ENCODE assay signal across 1 cellular context in the genomic region with DNA sequence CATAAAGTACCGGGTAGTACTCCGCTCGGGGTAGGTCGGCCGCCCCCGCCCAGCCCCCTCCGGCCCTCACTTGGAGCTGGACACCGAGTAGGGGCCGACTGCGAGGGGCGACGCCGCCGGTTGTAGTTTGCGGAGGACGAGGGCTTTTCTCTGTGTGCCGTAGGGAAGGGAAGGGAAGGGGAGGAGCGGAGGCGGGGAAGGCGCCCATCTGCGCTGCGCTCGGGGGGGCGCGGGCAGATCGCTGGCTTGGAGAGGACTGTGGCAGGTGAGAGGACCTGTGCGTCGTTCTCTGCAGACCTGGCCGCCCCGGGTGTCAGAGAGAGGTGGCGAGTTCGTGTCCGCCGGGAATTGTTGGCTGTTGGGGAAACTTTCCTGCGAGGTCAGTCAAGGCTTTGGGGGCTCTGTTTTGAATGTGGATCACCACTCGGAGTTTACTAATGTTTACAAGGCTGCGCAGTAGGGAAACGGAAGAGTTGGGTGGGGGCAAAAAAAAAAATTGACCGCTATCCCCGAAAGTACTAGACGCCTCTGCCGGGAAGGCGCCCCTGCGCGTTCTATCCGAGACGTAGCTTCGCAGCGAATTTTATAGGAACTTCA.
TF ChIP-seq lines count a peak whose summit lies in the region.

No MANE protein-coding gene starts in this region.

TF ChIP-seq in HepG2, 621 proteins besides CTCF, POLR2A, EP300 and RAD21 (continued from another document and continues in another):
- TF ChIP-seq, protein P1, sequence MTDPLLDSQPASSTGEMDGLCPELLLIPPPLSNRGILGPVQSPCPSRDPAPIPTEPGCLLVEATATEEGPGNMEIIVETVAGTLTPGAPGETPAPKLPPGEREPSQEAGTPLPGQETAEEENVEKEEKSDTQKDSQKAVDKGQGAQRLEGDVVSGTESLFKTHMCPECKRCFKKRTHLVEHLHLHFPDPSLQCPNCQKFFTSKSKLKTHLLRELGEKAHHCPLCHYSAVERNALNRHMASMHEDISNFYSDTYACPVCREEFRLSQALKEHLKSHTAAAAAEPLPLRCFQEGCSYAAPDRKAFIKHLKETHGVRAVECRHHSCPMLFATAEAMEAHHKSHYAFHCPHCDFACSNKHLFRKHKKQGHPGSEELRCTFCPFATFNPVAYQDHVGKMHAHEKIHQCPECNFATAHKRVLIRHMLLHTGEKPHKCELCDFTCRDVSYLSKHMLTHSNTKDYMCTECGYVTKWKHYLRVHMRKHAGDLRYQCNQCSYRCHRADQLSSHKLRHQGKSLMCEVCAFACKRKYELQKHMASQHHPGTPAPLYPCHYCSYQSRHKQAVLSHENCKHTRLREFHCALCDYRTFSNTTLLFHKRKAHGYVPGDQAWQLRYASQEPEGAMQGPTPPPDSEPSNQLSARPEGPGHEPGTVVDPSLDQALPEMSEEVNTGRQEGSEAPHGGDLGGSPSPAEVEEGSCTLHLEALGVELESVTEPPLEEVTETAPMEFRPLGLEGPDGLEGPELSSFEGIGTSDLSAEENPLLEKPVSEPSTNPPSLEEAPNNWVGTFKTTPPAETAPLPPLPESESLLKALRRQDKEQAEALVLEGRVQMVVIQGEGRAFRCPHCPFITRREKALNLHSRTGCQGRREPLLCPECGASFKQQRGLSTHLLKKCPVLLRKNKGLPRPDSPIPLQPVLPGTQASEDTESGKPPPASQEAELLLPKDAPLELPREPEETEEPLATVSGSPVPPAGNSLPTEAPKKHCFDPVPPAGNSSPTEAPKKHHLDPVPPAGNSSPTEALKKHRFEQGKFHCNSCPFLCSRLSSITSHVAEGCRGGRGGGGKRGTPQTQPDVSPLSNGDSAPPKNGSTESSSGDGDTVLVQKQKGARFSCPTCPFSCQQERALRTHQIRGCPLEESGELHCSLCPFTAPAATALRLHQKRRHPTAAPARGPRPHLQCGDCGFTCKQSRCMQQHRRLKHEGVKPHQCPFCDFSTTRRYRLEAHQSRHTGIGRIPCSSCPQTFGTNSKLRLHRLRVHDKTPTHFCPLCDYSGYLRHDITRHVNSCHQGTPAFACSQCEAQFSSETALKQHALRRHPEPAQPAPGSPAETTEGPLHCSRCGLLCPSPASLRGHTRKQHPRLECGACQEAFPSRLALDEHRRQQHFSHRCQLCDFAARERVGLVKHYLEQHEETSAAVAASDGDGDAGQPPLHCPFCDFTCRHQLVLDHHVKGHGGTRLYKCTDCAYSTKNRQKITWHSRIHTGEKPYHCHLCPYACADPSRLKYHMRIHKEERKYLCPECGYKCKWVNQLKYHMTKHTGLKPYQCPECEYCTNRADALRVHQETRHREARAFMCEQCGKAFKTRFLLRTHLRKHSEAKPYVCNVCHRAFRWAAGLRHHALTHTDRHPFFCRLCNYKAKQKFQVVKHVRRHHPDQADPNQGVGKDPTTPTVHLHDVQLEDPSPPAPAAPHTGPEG (CRISPR knock-in tag; IDR thresholded peaks at IDR 0.05) = peak; percentile 70; the same call in 1 of the 2 replicates
- TF ChIP-seq ZNF552 (CRISPR knock-in tag; IDR thresholded peaks at IDR 0.05; ENCODE audit: borderline replicate concordance) (no peak), HNRNPLL (IDR thresholded peaks at IDR 0.05; ENCODE audit: low read depth, low read length, poor library complexity, severe bottlenecking) (no peak), GTF2F1 (IDR thresholded peaks at IDR 0.05; ENCODE audit: low read length) (peak; percentile 84; the same call in 1 of the 2 replicates), RXRA (CRISPR knock-in tag; IDR thresholded peaks at IDR 0.05) (0 out of 2 replicates have a peak, but pooled peaks have one; percentile 16), SIN3B (IDR thresholded peaks at IDR 0.05; ENCODE audit: low read length) (peak; percentile 61; the same call in 1 of the 2 replicates), MBNL3 (CRISPR knock-in tag; conservative IDR thresholded peaks at IDR 0.05) (no peak), ZNF652 (CRISPR knock-in tag; IDR thresholded peaks at IDR 0.05; ENCODE audit: borderline replicate concordance, low read depth) (no peak), TEF (CRISPR knock-in tag; IDR thresholded peaks at IDR 0.05) (no peak; the same call in 1 of the 2 replicates), MEIS1 (CRISPR knock-in tag; IDR thresholded peaks at IDR 0.05; ENCODE audit: borderline replicate concordance) (no peak), ZNF10 (CRISPR knock-in tag; IDR thresholded peaks at IDR 0.05; ENCODE audit: borderline replicate concordance, low read depth) (no peak), ZNF263 (CRISPR knock-in tag; IDR thresholded peaks at IDR 0.05) (peak; percentile 28; the same call in 1 of the 2 replicates), ZNF274 (CRISPR knock-in tag; IDR thresholded peaks at IDR 0.05) (peak; percentile 11; the same call in 1 of the 2 replicates), MAFF (IDR thresholded peaks at IDR 0.05; ENCODE audit: low read depth, low read length) (no peak), FOXA1 (IDR thresholded peaks at IDR 0.05) (no peak), FOXA1 (CRISPR knock-in tag; IDR thresholded peaks at IDR 0.05) (no peak), ZNF224 (CRISPR knock-in tag; IDR thresholded peaks at IDR 0.05) (no peak; the same call in 1 of the 2 replicates), GLI4 (CRISPR knock-in tag; IDR thresholded peaks at IDR 0.05; ENCODE audit: borderline replicate concordance) (no peak), SPEN (CRISPR knock-in tag; IDR thresholded peaks at IDR 0.05; ENCODE audit: low read depth) (no peak), MLX (CRISPR knock-in tag; IDR thresholded peaks at IDR 0.05) (no peak), ZFP90 (CRISPR knock-in tag; IDR thresholded peaks at IDR 0.05; ENCODE audit: borderline replicate concordance) (0 out of 2 replicates have a peak, but pooled peaks have one; percentile 62), ZNF569 (CRISPR knock-in tag; IDR thresholded peaks at IDR 0.05; ENCODE audit: borderline replicate concordance) (no peak), PHF21A (CRISPR knock-in tag; IDR thresholded peaks at IDR 0.05) (no peak), ZNF609 (CRISPR knock-in tag; IDR thresholded peaks at IDR 0.05; ENCODE audit: borderline replicate concordance) (no peak), ZBTB7B (CRISPR knock-in tag; IDR thresholded peaks at IDR 0.05) (peak; percentile 39; the same call in 1 of the 2 replicates), ZNF782 (CRISPR knock-in tag; IDR thresholded peaks at IDR 0.05; ENCODE audit: borderline replicate concordance) (0 out of 2 replicates have a peak, but pooled peaks have one; percentile 35), SP5 (CRISPR knock-in tag; IDR thresholded peaks at IDR 0.05; ENCODE audit: borderline replicate concordance, low read depth) (peak; percentile 62; the same call in 1 of the 2 replicates), PHF8 (CRISPR knock-in tag; IDR thresholded peaks at IDR 0.05) (peak; percentile 50; the same call in 1 of the 2 replicates)
- TF ChIP-seq, protein P2, sequence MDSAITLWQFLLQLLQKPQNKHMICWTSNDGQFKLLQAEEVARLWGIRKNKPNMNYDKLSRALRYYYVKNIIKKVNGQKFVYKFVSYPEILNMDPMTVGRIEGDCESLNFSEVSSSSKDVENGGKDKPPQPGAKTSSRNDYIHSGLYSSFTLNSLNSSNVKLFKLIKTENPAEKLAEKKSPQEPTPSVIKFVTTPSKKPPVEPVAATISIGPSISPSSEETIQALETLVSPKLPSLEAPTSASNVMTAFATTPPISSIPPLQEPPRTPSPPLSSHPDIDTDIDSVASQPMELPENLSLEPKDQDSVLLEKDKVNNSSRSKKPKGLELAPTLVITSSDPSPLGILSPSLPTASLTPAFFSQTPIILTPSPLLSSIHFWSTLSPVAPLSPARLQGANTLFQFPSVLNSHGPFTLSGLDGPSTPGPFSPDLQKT (CRISPR knock-in tag; IDR thresholded peaks at IDR 0.05; ENCODE audit: borderline replicate concordance) = no peak
- TF ChIP-seq, protein P3, sequence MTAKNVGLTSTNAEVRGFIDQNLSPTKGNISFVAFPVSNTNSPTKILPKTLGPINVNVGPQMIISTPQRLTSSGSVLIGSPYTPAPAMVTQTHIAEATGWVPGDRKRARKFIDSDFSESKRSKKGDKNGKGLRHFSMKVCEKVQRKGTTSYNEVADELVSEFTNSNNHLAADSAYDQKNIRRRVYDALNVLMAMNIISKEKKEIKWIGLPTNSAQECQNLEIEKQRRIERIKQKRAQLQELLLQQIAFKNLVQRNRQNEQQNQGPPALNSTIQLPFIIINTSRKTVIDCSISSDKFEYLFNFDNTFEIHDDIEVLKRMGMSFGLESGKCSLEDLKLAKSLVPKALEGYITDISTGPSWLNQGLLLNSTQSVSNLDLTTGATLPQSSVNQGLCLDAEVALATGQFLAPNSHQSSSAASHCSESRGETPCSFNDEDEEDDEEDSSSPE (CRISPR knock-in tag; IDR thresholded peaks at IDR 0.05) = no peak
- TF ChIP-seq, protein P4, sequence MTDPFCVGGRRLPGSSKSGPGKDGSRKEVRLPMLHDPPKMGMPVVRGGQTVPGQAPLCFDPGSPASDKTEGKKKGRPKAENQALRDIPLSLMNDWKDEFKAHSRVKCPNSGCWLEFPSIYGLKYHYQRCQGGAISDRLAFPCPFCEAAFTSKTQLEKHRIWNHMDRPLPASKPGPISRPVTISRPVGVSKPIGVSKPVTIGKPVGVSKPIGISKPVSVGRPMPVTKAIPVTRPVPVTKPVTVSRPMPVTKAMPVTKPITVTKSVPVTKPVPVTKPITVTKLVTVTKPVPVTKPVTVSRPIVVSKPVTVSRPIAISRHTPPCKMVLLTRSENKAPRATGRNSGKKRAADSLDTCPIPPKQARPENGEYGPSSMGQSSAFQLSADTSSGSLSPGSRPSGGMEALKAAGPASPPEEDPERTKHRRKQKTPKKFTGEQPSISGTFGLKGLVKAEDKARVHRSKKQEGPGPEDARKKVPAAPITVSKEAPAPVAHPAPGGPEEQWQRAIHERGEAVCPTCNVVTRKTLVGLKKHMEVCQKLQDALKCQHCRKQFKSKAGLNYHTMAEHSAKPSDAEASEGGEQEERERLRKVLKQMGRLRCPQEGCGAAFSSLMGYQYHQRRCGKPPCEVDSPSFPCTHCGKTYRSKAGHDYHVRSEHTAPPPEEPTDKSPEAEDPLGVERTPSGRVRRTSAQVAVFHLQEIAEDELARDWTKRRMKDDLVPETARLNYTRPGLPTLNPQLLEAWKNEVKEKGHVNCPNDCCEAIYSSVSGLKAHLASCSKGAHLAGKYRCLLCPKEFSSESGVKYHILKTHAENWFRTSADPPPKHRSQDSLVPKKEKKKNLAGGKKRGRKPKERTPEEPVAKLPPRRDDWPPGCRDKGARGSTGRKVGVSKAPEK (CRISPR knock-in tag; IDR thresholded peaks at IDR 0.05; ENCODE audit: borderline replicate concordance) = no peak
- TF ChIP-seq, protein P5, sequence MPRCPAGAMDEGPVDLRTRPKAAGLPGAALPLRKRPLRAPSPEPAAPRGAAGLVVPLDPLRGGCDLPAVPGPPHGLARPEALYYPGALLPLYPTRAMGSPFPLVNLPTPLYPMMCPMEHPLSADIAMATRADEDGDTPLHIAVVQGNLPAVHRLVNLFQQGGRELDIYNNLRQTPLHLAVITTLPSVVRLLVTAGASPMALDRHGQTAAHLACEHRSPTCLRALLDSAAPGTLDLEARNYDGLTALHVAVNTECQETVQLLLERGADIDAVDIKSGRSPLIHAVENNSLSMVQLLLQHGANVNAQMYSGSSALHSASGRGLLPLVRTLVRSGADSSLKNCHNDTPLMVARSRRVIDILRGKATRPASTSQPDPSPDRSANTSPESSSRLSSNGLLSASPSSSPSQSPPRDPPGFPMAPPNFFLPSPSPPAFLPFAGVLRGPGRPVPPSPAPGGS (CRISPR knock-in tag; IDR thresholded peaks at IDR 0.05) = no peak
